Comparison of ENCODE assay signal across 1 cellular context in the genomic region with DNA sequence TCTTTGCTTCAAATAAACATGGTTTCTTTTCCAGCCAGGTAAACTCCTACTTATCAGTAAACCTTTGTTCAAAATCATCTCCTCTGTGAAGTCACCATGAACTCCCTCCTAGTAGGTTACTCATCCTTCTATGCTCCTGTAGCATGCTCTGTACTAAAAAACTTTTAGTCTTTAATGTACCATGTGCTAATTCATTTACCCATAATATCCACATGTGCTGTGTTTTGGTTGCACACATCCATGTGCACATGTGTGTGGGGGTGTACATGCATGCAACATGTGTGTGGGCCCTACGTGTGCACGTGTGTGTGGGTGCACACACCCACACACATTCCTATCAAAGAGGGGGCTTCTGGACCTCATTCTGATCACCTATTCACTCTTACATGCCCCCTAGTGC.
TF ChIP-seq lines count a peak whose summit lies in the region.

No MANE protein-coding gene starts in this region.

TF ChIP-seq in WTC11, 78 proteins besides CTCF, POLR2A, EP300 and RAD21 (continued from another document):
- TF ChIP-seq ZNF423 (CRISPR knock-in tag; IDR thresholded peaks at IDR 0.05) (no peak), CBFB (CRISPR knock-in tag; IDR thresholded peaks at IDR 0.05; ENCODE audit: low read depth) (no peak), ESRRA (CRISPR knock-in tag; IDR thresholded peaks at IDR 0.05; ENCODE audit: borderline replicate concordance) (no peak), KAT7 (CRISPR knock-in tag; IDR thresholded peaks at IDR 0.05; ENCODE audit: borderline replicate concordance) (no peak), SP1 (CRISPR knock-in tag; conservative IDR thresholded peaks at IDR 0.05) (no peak), EMX1 (CRISPR knock-in tag; IDR thresholded peaks at IDR 0.05) (no peak)
- TF ChIP-seq, protein P1, sequence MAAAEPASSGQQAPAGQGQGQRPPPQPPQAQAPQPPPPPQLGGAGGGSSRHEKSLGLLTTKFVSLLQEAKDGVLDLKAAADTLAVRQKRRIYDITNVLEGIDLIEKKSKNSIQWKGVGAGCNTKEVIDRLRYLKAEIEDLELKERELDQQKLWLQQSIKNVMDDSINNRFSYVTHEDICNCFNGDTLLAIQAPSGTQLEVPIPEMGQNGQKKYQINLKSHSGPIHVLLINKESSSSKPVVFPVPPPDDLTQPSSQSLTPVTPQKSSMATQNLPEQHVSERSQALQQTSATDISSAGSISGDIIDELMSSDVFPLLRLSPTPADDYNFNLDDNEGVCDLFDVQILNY (CRISPR knock-in tag; IDR thresholded peaks at IDR 0.05) = no peak
- TF ChIP-seq, protein P2, sequence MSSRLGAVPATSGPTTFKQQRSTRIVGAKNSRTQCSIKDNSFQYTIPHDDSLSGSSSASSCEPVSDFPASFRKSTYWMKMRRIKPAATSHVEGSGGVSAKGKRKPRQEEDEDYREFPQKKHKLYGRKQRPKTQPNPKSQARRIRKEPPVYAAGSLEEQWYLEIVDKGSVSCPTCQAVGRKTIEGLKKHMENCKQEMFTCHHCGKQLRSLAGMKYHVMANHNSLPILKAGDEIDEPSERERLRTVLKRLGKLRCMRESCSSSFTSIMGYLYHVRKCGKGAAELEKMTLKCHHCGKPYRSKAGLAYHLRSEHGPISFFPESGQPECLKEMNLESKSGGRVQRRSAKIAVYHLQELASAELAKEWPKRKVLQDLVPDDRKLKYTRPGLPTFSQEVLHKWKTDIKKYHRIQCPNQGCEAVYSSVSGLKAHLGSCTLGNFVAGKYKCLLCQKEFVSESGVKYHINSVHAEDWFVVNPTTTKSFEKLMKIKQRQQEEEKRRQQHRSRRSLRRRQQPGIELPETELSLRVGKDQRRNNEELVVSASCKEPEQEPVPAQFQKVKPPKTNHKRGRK (CRISPR knock-in tag; IDR thresholded peaks at IDR 0.05; ENCODE audit: borderline replicate concordance) = no peak
- TF ChIP-seq, protein P3, sequence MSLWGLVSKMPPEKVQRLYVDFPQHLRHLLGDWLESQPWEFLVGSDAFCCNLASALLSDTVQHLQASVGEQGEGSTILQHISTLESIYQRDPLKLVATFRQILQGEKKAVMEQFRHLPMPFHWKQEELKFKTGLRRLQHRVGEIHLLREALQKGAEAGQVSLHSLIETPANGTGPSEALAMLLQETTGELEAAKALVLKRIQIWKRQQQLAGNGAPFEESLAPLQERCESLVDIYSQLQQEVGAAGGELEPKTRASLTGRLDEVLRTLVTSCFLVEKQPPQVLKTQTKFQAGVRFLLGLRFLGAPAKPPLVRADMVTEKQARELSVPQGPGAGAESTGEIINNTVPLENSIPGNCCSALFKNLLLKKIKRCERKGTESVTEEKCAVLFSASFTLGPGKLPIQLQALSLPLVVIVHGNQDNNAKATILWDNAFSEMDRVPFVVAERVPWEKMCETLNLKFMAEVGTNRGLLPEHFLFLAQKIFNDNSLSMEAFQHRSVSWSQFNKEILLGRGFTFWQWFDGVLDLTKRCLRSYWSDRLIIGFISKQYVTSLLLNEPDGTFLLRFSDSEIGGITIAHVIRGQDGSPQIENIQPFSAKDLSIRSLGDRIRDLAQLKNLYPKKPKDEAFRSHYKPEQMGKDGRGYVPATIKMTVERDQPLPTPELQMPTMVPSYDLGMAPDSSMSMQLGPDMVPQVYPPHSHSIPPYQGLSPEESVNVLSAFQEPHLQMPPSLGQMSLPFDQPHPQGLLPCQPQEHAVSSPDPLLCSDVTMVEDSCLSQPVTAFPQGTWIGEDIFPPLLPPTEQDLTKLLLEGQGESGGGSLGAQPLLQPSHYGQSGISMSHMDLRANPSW (CRISPR knock-in tag; conservative IDR thresholded peaks at IDR 0.05; ENCODE audit: low read depth) = no peak
